In genomic region chr4:2136736-2137135, GRCh38 we compare ENCODE assay signal across 24 cellular contexts.
DNase-seq lines count a peak whose midpoint lies in the region; ATAC-seq and TF ChIP-seq lines count a peak whose summit lies in the region.
"Had no signal": no experiment of that assay in that cellular context is flagged by ENCODE, and none has a peak within 500 bp of the region (broad histone marks: within the 10 kb centered on the region; RNA-seq: fewer than 3 reads in every experiment).

No MANE protein-coding gene starts in this region.

- TF ChIP-seq CTCF in MCF 10A (IDR thresholded peaks at IDR 0.05; ENCODE audit: unreplicated experiment) (no peak), breast epithelium (IDR thresholded peaks at IDR 0.05) (no peak), GM13976 (IDR thresholded peaks at IDR 0.05; ENCODE audit: borderline replicate concordance, control extremely low read depth, extremely low read depth, insufficient read depth, missing control alignments) (no peak), spleen (IDR thresholded peaks at IDR 0.05 in 8 of 11, conservative IDR thresholded peaks at IDR 0.05 in 3 of 11) (no peak)

- no TSS peak for BruUV-seq in MCF 10A (replicated peaks; lab: Mats Ljungman, UMichigan)

- in situ Hi-C loops in GM13976 (cut with MboI; ENCODE audit: low sequenced_read_pairs, unreplicated experiment): no loop called here

- H3K9me3 ChIP-seq in breast epithelium (peaks cover 0 to 18% of the 10 kb centered on the region in 2 donors), spleen (peaks cover 9 to 19% (median 16%) of the 10 kb centered on the region in 8 donors)

- no peak for TF ChIP-seq POLR2A in breast epithelium (IDR thresholded peaks at IDR 0.05)
- TF ChIP-seq POLR2A in spleen (IDR thresholded peaks at IDR 0.05): no peak

- POLR2A ChIA-PET in MCF 10A (lab: Yijun Ruan, JAX): interaction anchor here (0.5 kb wide), 1 partner anchor 13 kb away, joined by 3 read pairs; no protein-coding TSS in a partner anchor

- no peaks in the 10 kb centered on the region for H3K27me3 Mint-ChIP-seq in MCF 10A (ENCODE audit: insufficient read depth, unreplicated experiment)
- H3K27me3 Mint-ChIP-seq: CD4-positive, alpha-beta T cell; T-cell had no signal

- H3K27ac ChIP-seq in breast epithelium (no peak overlapping the region), spleen (no peak overlapping the region)
- H3K27ac ChIP-seq: BLaER1 treated with 17β-estradiol and CSF1 and Interleukin-3, amounts not matched to agents 10 nM and 100 nM; RWPE1 had no signal

- 72 to 94% (median 88%) methylated on average over 7 of the region's 7 CpGs for WGBS in spleen, 5 donors

- intact Hi-C loops in MCF 10A (cut with micrococcal nuclease): no loop called here
- intact Hi-C loops in breast epithelium (cut with DNase I; ENCODE audit: low total_unique reads): no loop called here
- intact Hi-C loops in spleen (cut with DNase I; ENCODE audit: low total_unique reads): no loop called here

- H3K4me3 Mint-ChIP-seq in MCF 10A (ENCODE audit: unreplicated experiment): no peak overlapping the region
- H3K4me3 Mint-ChIP-seq: CD4-positive, alpha-beta T cell; T-cell had no signal

- CTCF ChIA-PET in MCF 10A (lab: Yijun Ruan, JAX): interaction anchor here (1.3 kb wide), 1 partner anchor 13 kb away, joined by 3 read pairs; no protein-coding TSS in a partner anchor

- no peak overlapping the region for H3K27ac Mint-ChIP-seq in MCF 10A (ENCODE audit: low read depth, unreplicated experiment)
- H3K27ac Mint-ChIP-seq: CD4-positive, alpha-beta T cell; T-cell had no signal

- peak; percentile 9 for DNase-seq in MCF 10A (ENCODE audit: unreplicated experiment)
- no peak for DNase-seq in breast epithelium (ENCODE audit: low spot score in 2 of 2)
- DNase-seq in NCI-H69 (lab: John Stamatoyannopoulos, UW): peak; percentile 36
- peak; percentile 13 for DNase-seq in cerebellar cortex (ENCODE audit: low spot score)
- no peak for DNase-seq in GM13976 (ENCODE audit: low spot score)
- DNase-seq in cerebellum (ENCODE audit: low spot score): no peak
- no peak for DNase-seq in spleen
- DNase-seq: AML-193; CD4-positive, alpha-beta T cell; EL; GF-D8; Kasumi-1; MM.1S; NCI-H2029; NCI-H2227 treated with DMSO at 0.1 percent for 48 hours; NCI-H510A; NK-92 treated with Interleukin-12 subunit alpha and Interleukin-12 subunit beta, amount 100 ng/mL, for 24 hours; SHP77; T-cell had no signal

- H3K36me3 ChIP-seq in breast epithelium (no peaks in the 10 kb centered on the region), spleen (no peaks in the 10 kb centered on the region)

- no peaks in the 10 kb centered on the region for H3K4me1 Mint-ChIP-seq in MCF 10A (ENCODE audit: insufficient read depth, unreplicated experiment)

- peaks cover 17% of the 10 kb centered on the region for H3K9me3 Mint-ChIP-seq in MCF 10A (ENCODE audit: unreplicated experiment)

- H3K36me3 Mint-ChIP-seq in MCF 10A (ENCODE audit: insufficient read depth, unreplicated experiment): peaks cover 5% of the 10 kb centered on the region

- ATAC-seq in HG02981 (IDR thresholded peaks at IDR 0.05; ENCODE audit: unreplicated experiment): no peak
- ATAC-seq: HCT116, HepG2, T-cell had no signal

- H3K4me1 ChIP-seq in breast epithelium (no peaks in the 10 kb centered on the region), spleen (peaks cover 0 to 8% (median 6%) of the 10 kb centered on the region in 6 donors)

- no peak overlapping the region for H3K4me3 ChIP-seq in breast epithelium
- no peak overlapping the region for H3K4me3 ChIP-seq in spleen
- H3K4me3 ChIP-seq: BLaER1 treated with 17β-estradiol and CSF1 and Interleukin-3, amounts not matched to agents 10 nM and 100 nM had no signal

- H3K27me3 ChIP-seq in breast epithelium (no peaks in the 10 kb centered on the region), spleen (replicated peaks in 1 of 7) (no peaks in the 10 kb centered on the region)

Comparison
In these comparisons a context has a peak if more than half of its experiments do, and no peak if none do; other contexts are left out.
1. DNase-seq: peak in MCF 10A (single experiment), NCI-H69 (single experiment) and cerebellar cortex (single experiment); none in breast epithelium (0 of 2), GM13976 (single experiment), cerebellum (single experiment) and spleen (single experiment).